ENCODE assay signal across 1 cellular context in genomic region chr20:48800227-48800626, GRCh38.
TF ChIP-seq lines count a peak whose summit lies in the region.

No MANE protein-coding gene starts in this region.

TF ChIP-seq in SK-N-SH, 30 proteins besides CTCF, POLR2A, EP300 and RAD21 (continued from another document):
- TF ChIP-seq REST (IDR thresholded peaks at IDR 0.05; ENCODE audit: low read depth, low read length) (no peak), NRF1 (IDR thresholded peaks at IDR 0.05; ENCODE audit: low read depth, low read length) (no peak), MXI1 (IDR thresholded peaks at IDR 0.05; ENCODE audit: low read depth, low read length) (no peak), IRF3 (IDR thresholded peaks at IDR 0.05; ENCODE audit: low read depth, low read length) (no peak), POLR2AphosphoS5 (IDR thresholded peaks at IDR 0.05; ENCODE audit: low read depth, low read length) (no peak), USF2 (IDR thresholded peaks at IDR 0.05; ENCODE audit: borderline replicate concordance, low read depth, low read length) (no peak), YY1 (IDR thresholded peaks at IDR 0.05; ENCODE audit: low read depth) (no peak), EZH2phosphoT487 (IDR thresholded peaks at IDR 0.05; ENCODE audit: borderline replicate concordance, low read depth) (no peak), USF1 (IDR thresholded peaks at IDR 0.05; ENCODE audit: borderline replicate concordance, low read depth) (no peak), RFX5 (IDR thresholded peaks at IDR 0.05; ENCODE audit: low read length) (no peak), PBX3 (IDR thresholded peaks at IDR 0.05) (no peak), FOSL2 (IDR thresholded peaks at IDR 0.05; ENCODE audit: borderline replicate concordance, low read depth) (no peak), TEAD4 (IDR thresholded peaks at IDR 0.05; ENCODE audit: borderline replicate concordance, insufficient read depth) (no peak), NFIC (IDR thresholded peaks at IDR 0.05; ENCODE audit: borderline replicate concordance) (no peak), SIN3A (IDR thresholded peaks at IDR 0.05; ENCODE audit: borderline replicate concordance, low read depth, low read length) (no peak), MAX (IDR thresholded peaks at IDR 0.05; ENCODE audit: low read depth) (no peak)
